ENCODE assay signal across 8 cellular contexts in genomic region chr14:73758392-73759182, GRCh38. TPM values are rescaled to one million over a fixed set of nuclear protein-coding genes. Genes with fewer than 3 reads are reported as not detected.
DNase-seq lines count a peak whose midpoint lies in the region; ATAC-seq and TF ChIP-seq lines count a peak whose summit lies in the region.

No MANE protein-coding gene starts in this region.

- H3K27ac Mint-ChIP-seq in activated naive CD4-positive, alpha-beta T cell treated with anti-CD3 and anti-CD28 coated beads for 36 hours: peak overlapping the region; percentile 95

- H3K9me3 ChIP-seq in Loucy (ENCODE audit: insufficient read depth, low read depth, low read length): no peaks in the 10 kb centered on the region
- no peaks in the 10 kb centered on the region for H3K9me3 ChIP-seq in parathyroid adenoma (ENCODE audit: control insufficient read depth, low read length)
- H3K9me3 ChIP-seq in vagina: no peaks in the 10 kb centered on the region

- H3K9ac ChIP-seq in Loucy (ENCODE audit: low read depth, low read length, poor library complexity, severe bottlenecking): peak overlapping the region; percentile 92
- H3K9ac ChIP-seq in parathyroid adenoma: peak overlapping the region; percentile 83

- no peak for TF ChIP-seq POLR2A in vagina (IDR thresholded peaks at IDR 0.05)

- H3K36me3 Mint-ChIP-seq in activated naive CD4-positive, alpha-beta T cell treated with anti-CD3 and anti-CD28 coated beads for 36 hours (ENCODE audit: low read depth): peaks cover 16% of the 10 kb centered on the region

- intact Hi-C loops in activated naive CD4-positive, alpha-beta T cell treated with anti-CD3 and anti-CD28 coated beads for 36 hours (cut with micrococcal nuclease): loop anchor here (1.0 to 5.0 kb wide), 2 partner anchors 30 to 259 kb away; partner anchors contain the start of genes BBOF1 and ENTPD5
- intact Hi-C loops in Right ventricle myocardium inferior (cut with DNase I) (no loop called here), vagina (cut with DNase I) (loop anchor here (2.0 kb wide), 1 partner anchor 28 kb away; no protein-coding TSS in a partner anchor)

- H3K36me3 ChIP-seq in Loucy (ENCODE audit: insufficient read depth, low read length) (no peaks in the 10 kb centered on the region), parathyroid adenoma (ENCODE audit: control insufficient read depth, insufficient read depth, low read length) (no peaks in the 10 kb centered on the region), vagina (no peaks in the 10 kb centered on the region)

- H3K4me1 ChIP-seq in Loucy (ENCODE audit: insufficient read depth, low read length, poor library complexity, severe bottlenecking) (peaks cover 73% of the 10 kb centered on the region), parathyroid adenoma (peaks cover 81% of the 10 kb centered on the region), vagina (peaks cover 88% of the 10 kb centered on the region)

- H3K4me1 Mint-ChIP-seq in activated naive CD4-positive, alpha-beta T cell treated with anti-CD3 and anti-CD28 coated beads for 36 hours (ENCODE audit: low read depth): peaks cover 78% of the 10 kb centered on the region

- H3K79me2 ChIP-seq in Loucy (ENCODE audit: insufficient read depth, low read length) (peaks cover 98% of the 10 kb centered on the region), parathyroid adenoma (peaks cover 84% of the 10 kb centered on the region)

- H3K4me3 ChIP-seq in Loucy (ENCODE audit: low read length, poor library complexity, severe bottlenecking) (peak overlapping the region; percentile 82), parathyroid adenoma (ENCODE audit: low read depth, low read length) (peak overlapping the region; percentile 59), vagina (peak overlapping the region; percentile 68 to 96)

- TF ChIP-seq CTCF in Loucy (conservative IDR thresholded peaks at IDR 0.05; ENCODE audit: low read length): peak; percentile 74
- peak; percentile 78 for TF ChIP-seq CTCF in parathyroid adenoma (IDR thresholded peaks at IDR 0.05)
- TF ChIP-seq CTCF in vagina (IDR thresholded peaks at IDR 0.05): peak in 2 of 3 experiments; percentile 15 to 25

- peak; percentile 86 for DNase-seq in ELF-1 (ENCODE audit: low read depth, low spot score)
- peak; percentile 75 for DNase-seq in SK-N-DZ (ENCODE audit: low spot score)
- DNase-seq in activated naive CD4-positive, alpha-beta T cell treated with anti-CD3 and anti-CD28 coated beads for 36 hours: peak; percentile 85
- DNase-seq in Right ventricle myocardium inferior (ENCODE audit: missing footprints): peak; percentile 88
- no peak for DNase-seq in vagina (ENCODE audit: extremely low spot score in 2 of 2)

- H3K4me3 Mint-ChIP-seq in activated naive CD4-positive, alpha-beta T cell treated with anti-CD3 and anti-CD28 coated beads for 36 hours: peak overlapping the region; percentile 91

- H3K4me2 ChIP-seq in Loucy (ENCODE audit: low read depth, low read length, poor library complexity, severe bottlenecking) (peak overlapping the region; percentile 99), parathyroid adenoma (ENCODE audit: low read length) (peak overlapping the region; percentile 90)

- H3K27me3 ChIP-seq in Loucy (ENCODE audit: insufficient read depth, low read length, poor library complexity, severe bottlenecking) (no peaks in the 10 kb centered on the region), parathyroid adenoma (ENCODE audit: control insufficient read depth, insufficient read depth, low read length) (no peaks in the 10 kb centered on the region), vagina (no peaks in the 10 kb centered on the region)

- ATAC-seq in Right ventricle myocardium inferior (peak; percentile 1), HG02623 (IDR thresholded peaks at IDR 0.05; ENCODE audit: unreplicated experiment) (no peak)

- peaks cover 43% of the 10 kb centered on the region for H4K20me1 ChIP-seq in Loucy (ENCODE audit: insufficient read depth, low read length, poor library complexity, severe bottlenecking)

- H2AFZ ChIP-seq in Loucy (ENCODE audit: low read length) (no peak overlapping the region), parathyroid adenoma (peak overlapping the region; percentile 54)

- peaks cover 12% of the 10 kb centered on the region for H3F3A ChIP-seq in Loucy (ENCODE audit: low read depth)

- no peaks in the 10 kb centered on the region for H3K27me3 Mint-ChIP-seq in activated naive CD4-positive, alpha-beta T cell treated with anti-CD3 and anti-CD28 coated beads for 36 hours (ENCODE audit: low read depth)

- CTCF ChIA-PET in activated naive CD4-positive, alpha-beta T cell treated with anti-CD3 and anti-CD28 coated beads for 36 hours (lab: Charles Lee): interaction anchor here (0.8 to 9.6 kb wide), 10 partner anchors 9 to 250 kb away, joined by 3 to 112 read pairs (median 18); no protein-coding TSS in a partner anchor

- H3K9me2 ChIP-seq in Loucy (replicated peaks; ENCODE audit: low read depth, low read length): no peaks in the 10 kb centered on the region

- H3K27ac ChIP-seq in parathyroid adenoma (peak overlapping the region; percentile 95), vagina (peak overlapping the region; percentile 98)

- no peaks in the 10 kb centered on the region for H3K9me3 Mint-ChIP-seq in activated naive CD4-positive, alpha-beta T cell treated with anti-CD3 and anti-CD28 coated beads for 36 hours

RNA-seq across cellular contexts. Expression of gene PNMA1, which starts 44.4 kb away (rescaled TPM):
- 69.4 and 76.0 TPM in 2 replicates for polyA plus RNA-seq in SK-N-DZ (2014; cell fraction: cytosol; rRNA removed)
- 26.7 and 29.0 TPM in 2 replicates for polyA plus RNA-seq in SK-N-DZ (2014; cell fraction: nucleus; rRNA removed)
- total RNA-seq in activated naive CD4-positive, alpha-beta T cell treated with anti-CD3 and anti-CD28 coated beads for 36 hours: 10 to 100 TPM; 18.5 to 19.2 TPM
- 14.9 TPM for total RNA-seq in Right ventricle myocardium inferior
- total RNA-seq in vagina: 35.4 TPM

Comparison
In these comparisons a context has a peak if more than half of its experiments do, and no peak if none do; other contexts are left out.
1. DNase-seq: peak in ELF-1 (single experiment), SK-N-DZ (single experiment), activated naive CD4-positive, alpha-beta T cell treated with anti-CD3 and anti-CD28 coated beads for 36 hours (single experiment) and Right ventricle myocardium inferior (single experiment); none in vagina (0 of 2).
2. CTCF ChIP-seq: peak in every context shown above with its lines; median percentile 78 in parathyroid adenoma; 74 in Loucy; 20 in vagina.
3. Peak in every context shown above with its lines, with median percentiles within 50 percentile points of each other: H3K4me3 ChIP-seq.